ENCODE assay signal across 9 cellular contexts in the genomic region with DNA sequence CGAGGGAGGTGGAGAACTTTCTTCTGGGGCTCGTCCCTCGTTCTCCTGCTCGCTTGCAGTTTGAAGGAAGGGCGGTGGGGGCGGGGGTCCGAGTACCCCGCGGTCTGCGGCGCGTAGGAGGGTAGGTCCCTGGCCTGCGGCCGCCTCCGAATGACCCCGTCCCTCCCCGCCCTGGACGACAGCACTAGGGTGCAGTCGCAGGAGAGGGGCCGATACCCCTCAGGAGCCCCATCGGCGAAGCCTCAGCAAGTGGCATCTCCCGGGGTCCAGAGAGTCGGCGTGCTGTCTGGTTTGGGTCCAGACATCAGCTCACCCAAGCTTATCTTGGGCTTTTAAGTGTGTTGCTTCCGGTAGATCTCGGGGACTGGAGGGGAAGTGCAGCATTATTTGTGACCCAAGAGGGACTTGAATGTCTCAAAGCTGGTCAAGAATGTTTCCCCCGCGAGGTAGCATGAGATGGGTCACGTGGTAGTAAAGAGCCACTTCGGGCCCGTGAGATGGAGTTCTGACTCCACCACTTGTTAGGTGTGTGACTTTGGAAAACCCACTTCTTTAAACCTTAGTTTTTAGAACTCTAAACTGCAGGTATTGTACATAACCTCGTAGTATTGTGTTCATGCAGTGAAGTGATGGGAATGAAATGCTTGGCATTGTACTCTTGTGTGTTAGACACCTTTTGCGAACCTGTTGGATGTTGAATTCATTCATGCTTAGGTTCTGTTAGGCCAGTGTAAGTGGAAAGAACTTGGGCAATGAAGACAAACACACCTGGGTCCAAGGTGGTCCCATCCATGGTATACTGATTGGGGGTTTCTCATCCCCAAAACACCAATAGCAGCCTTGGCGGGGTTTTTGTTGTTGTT. TPM values are rescaled to one million over a fixed set of nuclear protein-coding genes. Genes with fewer than 3 reads are reported as not detected.
DNase-seq lines count a peak whose midpoint lies in the region; ATAC-seq and TF ChIP-seq lines count a peak whose summit lies in the region.
"Had no signal": no experiment of that assay in that cellular context is flagged by ENCODE, and none has a peak within 500 bp of the region (broad histone marks: within the 10 kb centered on the region; RNA-seq: fewer than 3 reads in every experiment).

No MANE protein-coding gene starts in this region.

- H3K27ac Mint-ChIP-seq in mesothelial cell of epicardium: peak overlapping the region; percentile 55

- H3K27ac ChIP-seq in HUES48 (ENCODE audit: low read depth, low read length) (no peak overlapping the region), WERI-Rb-1 (no peak overlapping the region), testis (peak overlapping the region; percentile 72 to 83)
- H3K27ac ChIP-seq: epithelial cell of prostate had no signal

- peak overlapping the region; percentile 77 for H3K4me3 Mint-ChIP-seq in mesothelial cell of epicardium

- H3K9me3 ChIP-seq in HUES48 (ENCODE audit: control insufficient read depth, insufficient read depth, low read length) (no peaks in the 10 kb centered on the region), WERI-Rb-1 (ENCODE audit: severe bottlenecking) (no peaks in the 10 kb centered on the region), testis (no peaks in the 10 kb centered on the region)

- WGBS in testis, 2 donors: 10 to 31% methylated on average over 8 to 24 of the region's 35 CpGs

- H3K27me3 ChIP-seq in HUES48 (ENCODE audit: control insufficient read depth, insufficient read depth, low read length): peaks cover 31% of the 10 kb centered on the region
- H3K27me3 ChIP-seq in WERI-Rb-1 (ENCODE audit: insufficient read depth, low read depth, severe bottlenecking): no peaks in the 10 kb centered on the region
- H3K27me3 ChIP-seq in testis: no peaks in the 10 kb centered on the region

- DNase-seq in AG09309 (ENCODE audit: low read depth) (no peak), WERI-Rb-1 (peak; percentile 23), ecto neural progenitor cell (ENCODE audit: low spot score) (peak; percentile 64), mesothelial cell of epicardium (ENCODE audit: low spot score in 2 of 2, unreplicated experiment in 2 of 2) (peak in 1 of 2 experiments; percentile 46), testis (peak; percentile 76), AG08395 (ENCODE audit: low spot score) (no peak)

- intact Hi-C loops in testis (cut with DNase I; ENCODE audit: low total_unique reads): loop anchor here (10.0 kb wide), 1 partner anchor 181 kb away; no protein-coding TSS in a partner anchor

- H3K4me1 Mint-ChIP-seq in mesothelial cell of epicardium: peaks cover 35% of the 10 kb centered on the region

- no peak for TF ChIP-seq POLR2A in testis (IDR thresholded peaks at IDR 0.05)

- no peaks in the 10 kb centered on the region for H3K9me3 Mint-ChIP-seq in mesothelial cell of epicardium

- no peaks in the 10 kb centered on the region for H3K27me3 Mint-ChIP-seq in mesothelial cell of epicardium (ENCODE audit: low read depth)

- TF ChIP-seq CTCF in AG09309 (IDR thresholded peaks at IDR 0.05; ENCODE audit: control insufficient read depth, insufficient read depth, low read depth, low read length, missing control alignments): no peak
- no peak for TF ChIP-seq CTCF in WERI-Rb-1 (IDR thresholded peaks at IDR 0.05; ENCODE audit: low read depth, low read length)
- TF ChIP-seq CTCF in mesothelial cell of epicardium (IDR thresholded peaks at IDR 0.05; ENCODE audit: unreplicated experiment): no peak
- TF ChIP-seq CTCF in testis (IDR thresholded peaks at IDR 0.05): no peak

- ATAC-seq in GM19043 (IDR thresholded peaks at IDR 0.05; ENCODE audit: low read depth, unreplicated experiment): peak; percentile 43

- H3K4me1 ChIP-seq in HUES48 (ENCODE audit: control insufficient read depth, insufficient read depth, low read length) (peaks cover 13% of the 10 kb centered on the region), testis (peaks cover 12% of the 10 kb centered on the region)

- H3K9ac ChIP-seq in HUES48 (ENCODE audit: low read depth, low read length): no peak overlapping the region

- no peaks in the 10 kb centered on the region for H3K36me3 Mint-ChIP-seq in mesothelial cell of epicardium

- peak overlapping the region; percentile 43 for H3K4me3 ChIP-seq in AG09309 (ENCODE audit: control insufficient read depth, low read depth, low read length)
- peak overlapping the region; percentile 70 for H3K4me3 ChIP-seq in HUES48 (ENCODE audit: low read depth, low read length)
- peak overlapping the region; percentile 70 for H3K4me3 ChIP-seq in WERI-Rb-1 (ENCODE audit: low read depth, low read length)
- peak overlapping the region; percentile 93 to 94 for H3K4me3 ChIP-seq in testis

- H3K36me3 ChIP-seq in HUES48 (ENCODE audit: control insufficient read depth, insufficient read depth, low read length) (no peaks in the 10 kb centered on the region), WERI-Rb-1 (no peaks in the 10 kb centered on the region), testis (ENCODE audit: low read depth, missing control alignments) (no peaks in the 10 kb centered on the region)

RNA-seq across cellular contexts. Expression of a gene that starts 0.9 kb away (rescaled TPM):
- 41.0 to 44.9 TPM (median 43.5 TPM) in 3 replicates for total RNA-seq in mesothelial cell of epicardium
- total RNA-seq in testis: 10 to 100 TPM; 29.8 to 52.8 TPM
- 20.9 TPM for polyA plus RNA-seq in testis (ENCODE audit: insufficient read depth, low read depth, low replicate concordance)

RNA-seq across cellular contexts. Expression of a gene that starts 21.8 kb away (rescaled TPM):
- total RNA-seq in mesothelial cell of epicardium (5.6 to 6.9 TPM (median 5.6 TPM) in 3 replicates), testis (10 to 100 TPM; 17.0 to 19.4 TPM)
- 27.0 TPM for polyA plus RNA-seq in testis (ENCODE audit: insufficient read depth, low read depth, low replicate concordance)

Comparison
In these comparisons a context has a peak if more than half of its experiments do, and no peak if none do; other contexts are left out.
1. DNase-seq: peak in WERI-Rb-1 (single experiment), ecto neural progenitor cell (single experiment) and testis (single experiment); none in AG09309 (single experiment) and AG08395 (single experiment).
2. H3K4me3 ChIP-seq: peak in every context shown above with its lines; median percentile 94 in testis; 70 in HUES48; 70 in WERI-Rb-1; 43 in AG09309.
3. H3K27ac ChIP-seq: peak in testis (2 of 2); none in HUES48 (single experiment) and WERI-Rb-1 (single experiment).